9 cellular contexts compared by ENCODE assay signal in the genomic region with DNA sequence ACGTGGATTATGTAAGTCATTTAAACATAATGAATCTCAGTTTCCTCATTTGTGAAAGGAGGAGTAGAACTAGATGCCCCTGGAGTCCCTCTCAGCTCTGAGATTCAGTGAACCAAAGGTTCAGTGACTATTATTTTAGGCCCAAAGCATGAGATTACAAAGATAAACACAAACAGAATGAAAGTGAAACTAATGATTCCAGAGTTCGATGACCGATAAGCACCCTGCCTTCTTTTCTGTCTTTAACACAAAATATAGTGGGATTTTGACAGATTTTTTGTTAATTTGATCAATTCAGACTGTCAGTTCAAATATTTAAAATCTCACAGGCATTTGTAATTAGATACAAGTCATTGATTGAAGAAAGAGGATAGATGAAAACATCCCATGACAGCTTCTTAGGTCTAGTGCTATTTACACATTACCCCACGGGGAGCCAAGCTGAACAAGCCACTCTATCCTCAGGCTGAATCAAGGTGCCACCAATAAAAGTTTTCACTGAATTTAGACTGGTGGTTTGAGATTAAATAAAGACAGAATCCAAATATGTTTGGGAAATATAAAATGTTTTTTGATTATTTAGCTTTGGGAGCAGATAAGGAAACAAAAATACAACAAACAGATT.
A peak's percentile ranks its signal among the peaks of the same experiment; 100 is the strongest.
DNase-seq lines count a peak whose midpoint lies in the region; ATAC-seq and TF ChIP-seq lines count a peak whose summit lies in the region.
"Had no signal": no experiment of that assay in that cellular context is flagged by ENCODE, and none has a peak within 500 bp of the region (broad histone marks: within the 10 kb centered on the region; RNA-seq: fewer than 3 reads in every experiment).

No MANE protein-coding gene starts in this region.

- intact Hi-C loops in thyroid gland (cut with DNase I) = no loop called here

- peaks cover 4 to 31% of the 10 kb centered on the region in 2 donors for H3K4me1 ChIP-seq in thyroid gland

- H3K27ac Mint-ChIP-seq in T-helper 1 cell treated with Interleukin-12 subunit alpha and Interleukin-12 subunit beta and Interleukin-4 antibody, amounts not matched to agents 30 μg/mL and 1 μg/mL, for 36 hours = peak overlapping the region; percentile 85
- peak overlapping the region; percentile 86 to 94 (median 92) for H3K27ac Mint-ChIP-seq in immature natural killer cell

- peaks cover 24% of the 10 kb centered on the region for H3K4me1 Mint-ChIP-seq in activated T-cell treated with anti-CD3 and anti-CD28 coated beads, Interleukin-2, amount 50 U/mL, for 4 hours (ENCODE audit: low read depth)
- peaks cover 10% of the 10 kb centered on the region for H3K4me1 Mint-ChIP-seq in T-helper 1 cell treated with Interleukin-12 subunit alpha and Interleukin-12 subunit beta and Interleukin-4 antibody, amounts not matched to agents 30 μg/mL and 1 μg/mL, for 36 hours (ENCODE audit: low read depth)
- H3K4me1 Mint-ChIP-seq in immature natural killer cell = peaks cover 24 to 32% of the 10 kb centered on the region in 2 donors

- no peak for TF ChIP-seq CTCF in thyroid gland (IDR thresholded peaks at IDR 0.05)

- H3K36me3 Mint-ChIP-seq in activated T-cell treated with anti-CD3 and anti-CD28 coated beads, Interleukin-2, amount 50 U/mL, for 4 hours (ENCODE audit: insufficient read depth) = peaks cover 18% of the 10 kb centered on the region
- no peaks in the 10 kb centered on the region for H3K36me3 Mint-ChIP-seq in T-helper 1 cell treated with Interleukin-12 subunit alpha and Interleukin-12 subunit beta and Interleukin-4 antibody, amounts not matched to agents 30 μg/mL and 1 μg/mL, for 36 hours (ENCODE audit: low read depth)
- peaks cover 0 to 10% (median 8%) of the 10 kb centered on the region in 3 donors for H3K36me3 Mint-ChIP-seq in immature natural killer cell

- H3K4me3 Mint-ChIP-seq in activated T-cell treated with anti-CD3 and anti-CD28 coated beads, Interleukin-2, amount 50 U/mL, for 4 hours = peak overlapping the region; percentile 85
- peak overlapping the region; percentile 83 for H3K4me3 Mint-ChIP-seq in T-helper 1 cell treated with Interleukin-12 subunit alpha and Interleukin-12 subunit beta and Interleukin-4 antibody, amounts not matched to agents 30 μg/mL and 1 μg/mL, for 36 hours
- H3K4me3 Mint-ChIP-seq in immature natural killer cell = peak overlapping the region; percentile 84 to 92 (median 88)

- H3K9me3 Mint-ChIP-seq in activated T-cell treated with anti-CD3 and anti-CD28 coated beads, Interleukin-2, amount 50 U/mL, for 4 hours = no peaks in the 10 kb centered on the region
- no peaks in the 10 kb centered on the region for H3K9me3 Mint-ChIP-seq in T-helper 1 cell treated with Interleukin-12 subunit alpha and Interleukin-12 subunit beta and Interleukin-4 antibody, amounts not matched to agents 30 μg/mL and 1 μg/mL, for 36 hours
- H3K9me3 Mint-ChIP-seq in immature natural killer cell = no peaks in the 10 kb centered on the region

- H3K27ac ChIP-seq in thyroid gland = peak overlapping the region; percentile 44 to 80 (median 67)
- H3K27ac ChIP-seq: cardiac muscle cell had no signal

- no peak for DNase-seq in activated T-cell treated with anti-CD3 and anti-CD28 coated beads, Interleukin-2, amount 50 U/mL, for 4 hours
- no peak for DNase-seq in activated T-cell treated with anti-CD3 and anti-CD28 coated beads, Interleukin-2, amount 50 U/mL, for 1 hour
- DNase-seq in immature natural killer cell (peak; percentile 21 to 39 (median 35)), thyroid gland (peak in 1 of 2 donors; percentile 24), RKO (ENCODE audit: low spot score) (no peak), hippocampal formation (lab: John Stamatoyannopoulos, UW) (no peak)

- TF ChIP-seq POLR2A in thyroid gland (IDR thresholded peaks at IDR 0.05) = no peak

- H3K27me3 Mint-ChIP-seq in activated T-cell treated with anti-CD3 and anti-CD28 coated beads, Interleukin-2, amount 50 U/mL, for 4 hours (ENCODE audit: low read depth) = no peaks in the 10 kb centered on the region
- no peaks in the 10 kb centered on the region for H3K27me3 Mint-ChIP-seq in T-helper 1 cell treated with Interleukin-12 subunit alpha and Interleukin-12 subunit beta and Interleukin-4 antibody, amounts not matched to agents 30 μg/mL and 1 μg/mL, for 36 hours (ENCODE audit: low read depth)
- peaks cover 1 to 2% (median 2%) of the 10 kb centered on the region in 3 donors for H3K27me3 Mint-ChIP-seq in immature natural killer cell (ENCODE audit: low read depth in 3 of 3)

- no peaks in the 10 kb centered on the region for H3K27me3 ChIP-seq in thyroid gland
- H3K27me3 ChIP-seq: cardiac muscle cell had no signal

- no peaks in the 10 kb centered on the region for H3K9me3 ChIP-seq in thyroid gland

- WGBS in thyroid gland, 2 donors = 1% methylated on average over 4 of the region's 4 CpGs

- peaks cover 0 to 1% of the 10 kb centered on the region in 2 donors for H3K36me3 ChIP-seq in thyroid gland

- H3K4me3 ChIP-seq in thyroid gland (replicated peaks in 1 of 3) = peak overlapping the region in 1 of 3 donors; percentile 5
- H3K4me3 ChIP-seq: cardiac muscle cell had no signal

- no peak for ATAC-seq in activated T-cell treated with anti-CD3 and anti-CD28 coated beads, Interleukin-2, amount 50 U/mL, for 4 hours
- ATAC-seq in HG02840 (IDR thresholded peaks at IDR 0.05; ENCODE audit: low FRiP score, unreplicated experiment) = peak; percentile 79

Comparison
In these comparisons a context has a peak if more than half of its experiments do, and no peak if none do; other contexts are left out.
1. DNase-seq: peak in immature natural killer cell (3 of 3); none in activated T-cell treated with anti-CD3 and anti-CD28 coated beads, Interleukin-2, amount 50 U/mL, for 4 hours (single experiment), activated T-cell treated with anti-CD3 and anti-CD28 coated beads, Interleukin-2, amount 50 U/mL, for 1 hour (single experiment), RKO (single experiment) and hippocampal formation (0 of 2).
2. Peak in every context shown above with its lines, with median percentiles within 50 percentile points of each other: H3K4me3 Mint-ChIP-seq.